ENCODE assay signal across 1 cellular context in genomic region chr22:46027219-46028068, GRCh38.
A peak's percentile ranks its signal among the peaks of the same experiment; 100 is the strongest.
TF ChIP-seq lines count a peak whose summit lies in the region.

No MANE protein-coding gene starts in this region.

TF ChIP-seq in HepG2, 621 proteins besides CTCF, POLR2A, EP300 and RAD21 (continued from another document and continues in another):
- TF ChIP-seq HNF4A (CRISPR knock-in tag; IDR thresholded peaks at IDR 0.05) (peak; percentile 74), BORCS8-MEF2B (CRISPR knock-in tag; IDR thresholded peaks at IDR 0.05) (0 out of 2 replicates have a peak, but pooled peaks have one; percentile 16), ZIK1 (CRISPR knock-in tag; IDR thresholded peaks at IDR 0.05; ENCODE audit: borderline replicate concordance, low read depth) (no peak), ZNF383 (CRISPR knock-in tag; IDR thresholded peaks at IDR 0.05; ENCODE audit: borderline replicate concordance) (no peak), ZNF777 (CRISPR knock-in tag; IDR thresholded peaks at IDR 0.05) (peak; percentile 76), SYNCRIP (IDR thresholded peaks at IDR 0.05; ENCODE audit: insufficient read depth, low read depth, low read length) (no peak), ETV6 (CRISPR knock-in tag; conservative IDR thresholded peaks at IDR 0.05) (no peak), BCL6 (CRISPR knock-in tag; IDR thresholded peaks at IDR 0.05) (peak; percentile 91), KLF12 (CRISPR knock-in tag; IDR thresholded peaks at IDR 0.05; ENCODE audit: borderline replicate concordance) (peak; percentile 84; the same call in 1 of the 2 replicates), HNRNPK (IDR thresholded peaks at IDR 0.05; ENCODE audit: low read depth, low read length, poor library complexity, severe bottlenecking) (peak; percentile 41), HNRNPUL1 (IDR thresholded peaks at IDR 0.05; ENCODE audit: low read depth, low read length) (no peak), CBX5 (CRISPR knock-in tag; IDR thresholded peaks at IDR 0.05; ENCODE audit: borderline replicate concordance) (no peak), ZNF577 (CRISPR knock-in tag; IDR thresholded peaks at IDR 0.05; ENCODE audit: borderline replicate concordance, low read depth) (no peak), ZSCAN31 (CRISPR knock-in tag; IDR thresholded peaks at IDR 0.05; ENCODE audit: low read depth) (no peak), ZNF746 (CRISPR knock-in tag; IDR thresholded peaks at IDR 0.05) (no peak), GPN1 (CRISPR knock-in tag; IDR thresholded peaks at IDR 0.05; ENCODE audit: borderline replicate concordance) (no peak), ERF (CRISPR knock-in tag; IDR thresholded peaks at IDR 0.05) (peak; percentile 55; the same call in 1 of the 2 replicates), ZNF335 (CRISPR knock-in tag; IDR thresholded peaks at IDR 0.05) (no peak), ZNF282 (IDR thresholded peaks at IDR 0.05; ENCODE audit: partially characterized antibody) (no peak), ZNF775 (CRISPR knock-in tag; IDR thresholded peaks at IDR 0.05; ENCODE audit: borderline replicate concordance) (no peak), CBX2 (IDR thresholded peaks at IDR 0.05; ENCODE audit: low read depth, low read length) (no peak), CBX2 (CRISPR knock-in tag; IDR thresholded peaks at IDR 0.05; ENCODE audit: low read depth) (no peak), HNRNPL (IDR thresholded peaks at IDR 0.05; ENCODE audit: low read depth, low read length) (no peak), ZNF138 (CRISPR knock-in tag; IDR thresholded peaks at IDR 0.05; ENCODE audit: low read depth) (no peak), KLF15 (CRISPR knock-in tag; IDR thresholded peaks at IDR 0.05; ENCODE audit: borderline replicate concordance) (no peak), HOXA9 (CRISPR knock-in tag; IDR thresholded peaks at IDR 0.05; ENCODE audit: borderline replicate concordance) (no peak), STAT5B (CRISPR knock-in tag; IDR thresholded peaks at IDR 0.05) (no peak), MIER3 (CRISPR knock-in tag; IDR thresholded peaks at IDR 0.05; ENCODE audit: borderline replicate concordance) (no peak), ZNF432 (CRISPR knock-in tag; IDR thresholded peaks at IDR 0.05; ENCODE audit: borderline replicate concordance) (no peak), ZNF570 (CRISPR knock-in tag; IDR thresholded peaks at IDR 0.05; ENCODE audit: borderline replicate concordance) (no peak), TAF15 (IDR thresholded peaks at IDR 0.05; ENCODE audit: low read depth, low read length, poor library complexity, severe bottlenecking) (no peak), ZNF768 (CRISPR knock-in tag; IDR thresholded peaks at IDR 0.05) (0 out of 2 replicates have a peak, but pooled peaks have one; percentile 14), ZFY (CRISPR knock-in tag; IDR thresholded peaks at IDR 0.05) (peak; percentile 36; the same call in 1 of the 2 replicates), ARNT2 (CRISPR knock-in tag; IDR thresholded peaks at IDR 0.05; ENCODE audit: low read depth) (no peak), MTF1 (CRISPR knock-in tag; IDR thresholded peaks at IDR 0.05) (no peak), ZNF256 (CRISPR knock-in tag; conservative IDR thresholded peaks at IDR 0.05) (no peak), RORA (CRISPR knock-in tag; IDR thresholded peaks at IDR 0.05) (no peak), HOXD1 (CRISPR knock-in tag; IDR thresholded peaks at IDR 0.05) (no peak), SIN3A (IDR thresholded peaks at IDR 0.05; ENCODE audit: borderline replicate concordance, low read depth, low read length) (no peak), ZNF33B (CRISPR knock-in tag; IDR thresholded peaks at IDR 0.05) (no peak), SRSF1 (optimal IDR thresholded peaks at IDR 0.05; ENCODE audit: low read depth, low read length) (no peak), NBN (conservative IDR thresholded peaks at IDR 0.05) (no peak), ESRRA (CRISPR knock-in tag; IDR thresholded peaks at IDR 0.05; ENCODE audit: low read depth) (peak; percentile 59; the same call in 1 of the 2 replicates), DMAP1 (CRISPR knock-in tag; IDR thresholded peaks at IDR 0.05) (no peak), ZNF430 (CRISPR knock-in tag; IDR thresholded peaks at IDR 0.05) (no peak)
- TF ChIP-seq, protein P1, sequence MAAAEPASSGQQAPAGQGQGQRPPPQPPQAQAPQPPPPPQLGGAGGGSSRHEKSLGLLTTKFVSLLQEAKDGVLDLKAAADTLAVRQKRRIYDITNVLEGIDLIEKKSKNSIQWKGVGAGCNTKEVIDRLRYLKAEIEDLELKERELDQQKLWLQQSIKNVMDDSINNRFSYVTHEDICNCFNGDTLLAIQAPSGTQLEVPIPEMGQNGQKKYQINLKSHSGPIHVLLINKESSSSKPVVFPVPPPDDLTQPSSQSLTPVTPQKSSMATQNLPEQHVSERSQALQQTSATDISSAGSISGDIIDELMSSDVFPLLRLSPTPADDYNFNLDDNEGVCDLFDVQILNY (CRISPR knock-in tag; conservative IDR thresholded peaks at IDR 0.05) = peak; percentile 57; the same call in 1 of the 2 replicates
- TF ChIP-seq, protein P2, sequence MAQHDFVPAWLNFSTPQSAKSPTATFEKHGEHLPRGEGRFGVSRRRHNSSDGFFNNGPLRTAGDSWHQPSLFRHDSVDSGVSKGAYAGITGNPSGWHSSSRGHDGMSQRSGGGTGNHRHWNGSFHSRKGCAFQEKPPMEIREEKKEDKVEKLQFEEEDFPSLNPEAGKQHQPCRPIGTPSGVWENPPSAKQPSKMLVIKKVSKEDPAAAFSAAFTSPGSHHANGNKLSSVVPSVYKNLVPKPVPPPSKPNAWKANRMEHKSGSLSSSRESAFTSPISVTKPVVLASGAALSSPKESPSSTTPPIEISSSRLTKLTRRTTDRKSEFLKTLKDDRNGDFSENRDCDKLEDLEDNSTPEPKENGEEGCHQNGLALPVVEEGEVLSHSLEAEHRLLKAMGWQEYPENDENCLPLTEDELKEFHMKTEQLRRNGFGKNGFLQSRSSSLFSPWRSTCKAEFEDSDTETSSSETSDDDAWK (CRISPR knock-in tag; IDR thresholded peaks at IDR 0.05) = no peak
- TF ChIP-seq, protein P3, sequence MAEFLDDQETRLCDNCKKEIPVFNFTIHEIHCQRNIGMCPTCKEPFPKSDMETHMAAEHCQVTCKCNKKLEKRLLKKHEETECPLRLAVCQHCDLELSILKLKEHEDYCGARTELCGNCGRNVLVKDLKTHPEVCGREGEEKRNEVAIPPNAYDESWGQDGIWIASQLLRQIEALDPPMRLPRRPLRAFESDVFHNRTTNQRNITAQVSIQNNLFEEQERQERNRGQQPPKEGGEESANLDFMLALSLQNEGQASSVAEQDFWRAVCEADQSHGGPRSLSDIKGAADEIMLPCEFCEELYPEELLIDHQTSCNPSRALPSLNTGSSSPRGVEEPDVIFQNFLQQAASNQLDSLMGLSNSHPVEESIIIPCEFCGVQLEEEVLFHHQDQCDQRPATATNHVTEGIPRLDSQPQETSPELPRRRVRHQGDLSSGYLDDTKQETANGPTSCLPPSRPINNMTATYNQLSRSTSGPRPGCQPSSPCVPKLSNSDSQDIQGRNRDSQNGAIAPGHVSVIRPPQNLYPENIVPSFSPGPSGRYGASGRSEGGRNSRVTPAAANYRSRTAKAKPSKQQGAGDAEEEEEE (CRISPR knock-in tag; IDR thresholded peaks at IDR 0.05; ENCODE audit: borderline replicate concordance) = no peak
- TF ChIP-seq, protein P4, sequence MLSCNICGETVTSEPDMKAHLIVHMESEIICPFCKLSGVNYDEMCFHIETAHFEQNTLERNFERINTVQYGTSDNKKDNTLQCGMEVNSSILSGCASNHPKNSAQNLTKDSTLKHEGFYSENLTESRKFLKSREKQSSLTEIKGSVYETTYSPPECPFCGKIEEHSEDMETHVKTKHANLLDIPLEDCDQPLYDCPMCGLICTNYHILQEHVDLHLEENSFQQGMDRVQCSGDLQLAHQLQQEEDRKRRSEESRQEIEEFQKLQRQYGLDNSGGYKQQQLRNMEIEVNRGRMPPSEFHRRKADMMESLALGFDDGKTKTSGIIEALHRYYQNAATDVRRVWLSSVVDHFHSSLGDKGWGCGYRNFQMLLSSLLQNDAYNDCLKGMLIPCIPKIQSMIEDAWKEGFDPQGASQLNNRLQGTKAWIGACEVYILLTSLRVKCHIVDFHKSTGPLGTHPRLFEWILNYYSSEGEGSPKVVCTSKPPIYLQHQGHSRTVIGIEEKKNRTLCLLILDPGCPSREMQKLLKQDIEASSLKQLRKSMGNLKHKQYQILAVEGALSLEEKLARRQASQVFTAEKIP (CRISPR knock-in tag; IDR thresholded peaks at IDR 0.05; ENCODE audit: borderline replicate concordance) = no peak
- TF ChIP-seq, protein P5, sequence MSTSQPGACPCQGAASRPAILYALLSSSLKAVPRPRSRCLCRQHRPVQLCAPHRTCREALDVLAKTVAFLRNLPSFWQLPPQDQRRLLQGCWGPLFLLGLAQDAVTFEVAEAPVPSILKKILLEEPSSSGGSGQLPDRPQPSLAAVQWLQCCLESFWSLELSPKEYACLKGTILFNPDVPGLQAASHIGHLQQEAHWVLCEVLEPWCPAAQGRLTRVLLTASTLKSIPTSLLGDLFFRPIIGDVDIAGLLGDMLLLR (CRISPR knock-in tag; IDR thresholded peaks at IDR 0.05) = 0 out of 2 replicates have a peak, but pooled peaks have one; percentile 25
- TF ChIP-seq, protein P6, sequence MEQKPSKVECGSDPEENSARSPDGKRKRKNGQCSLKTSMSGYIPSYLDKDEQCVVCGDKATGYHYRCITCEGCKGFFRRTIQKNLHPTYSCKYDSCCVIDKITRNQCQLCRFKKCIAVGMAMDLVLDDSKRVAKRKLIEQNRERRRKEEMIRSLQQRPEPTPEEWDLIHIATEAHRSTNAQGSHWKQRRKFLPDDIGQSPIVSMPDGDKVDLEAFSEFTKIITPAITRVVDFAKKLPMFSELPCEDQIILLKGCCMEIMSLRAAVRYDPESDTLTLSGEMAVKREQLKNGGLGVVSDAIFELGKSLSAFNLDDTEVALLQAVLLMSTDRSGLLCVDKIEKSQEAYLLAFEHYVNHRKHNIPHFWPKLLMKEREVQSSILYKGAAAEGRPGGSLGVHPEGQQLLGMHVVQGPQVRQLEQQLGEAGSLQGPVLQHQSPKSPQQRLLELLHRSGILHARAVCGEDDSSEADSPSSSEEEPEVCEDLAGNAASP (CRISPR knock-in tag; IDR thresholded peaks at IDR 0.05; ENCODE audit: borderline replicate concordance) = 0 out of 2 replicates have a peak, but pooled peaks have one; percentile 24
- TF ChIP-seq, protein P7, sequence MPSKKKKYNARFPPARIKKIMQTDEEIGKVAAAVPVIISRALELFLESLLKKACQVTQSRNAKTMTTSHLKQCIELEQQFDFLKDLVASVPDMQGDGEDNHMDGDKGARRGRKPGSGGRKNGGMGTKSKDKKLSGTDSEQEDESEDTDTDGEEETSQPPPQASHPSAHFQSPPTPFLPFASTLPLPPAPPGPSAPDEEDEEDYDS (CRISPR knock-in tag; IDR thresholded peaks at IDR 0.05) = no peak
- TF ChIP-seq, protein P8, sequence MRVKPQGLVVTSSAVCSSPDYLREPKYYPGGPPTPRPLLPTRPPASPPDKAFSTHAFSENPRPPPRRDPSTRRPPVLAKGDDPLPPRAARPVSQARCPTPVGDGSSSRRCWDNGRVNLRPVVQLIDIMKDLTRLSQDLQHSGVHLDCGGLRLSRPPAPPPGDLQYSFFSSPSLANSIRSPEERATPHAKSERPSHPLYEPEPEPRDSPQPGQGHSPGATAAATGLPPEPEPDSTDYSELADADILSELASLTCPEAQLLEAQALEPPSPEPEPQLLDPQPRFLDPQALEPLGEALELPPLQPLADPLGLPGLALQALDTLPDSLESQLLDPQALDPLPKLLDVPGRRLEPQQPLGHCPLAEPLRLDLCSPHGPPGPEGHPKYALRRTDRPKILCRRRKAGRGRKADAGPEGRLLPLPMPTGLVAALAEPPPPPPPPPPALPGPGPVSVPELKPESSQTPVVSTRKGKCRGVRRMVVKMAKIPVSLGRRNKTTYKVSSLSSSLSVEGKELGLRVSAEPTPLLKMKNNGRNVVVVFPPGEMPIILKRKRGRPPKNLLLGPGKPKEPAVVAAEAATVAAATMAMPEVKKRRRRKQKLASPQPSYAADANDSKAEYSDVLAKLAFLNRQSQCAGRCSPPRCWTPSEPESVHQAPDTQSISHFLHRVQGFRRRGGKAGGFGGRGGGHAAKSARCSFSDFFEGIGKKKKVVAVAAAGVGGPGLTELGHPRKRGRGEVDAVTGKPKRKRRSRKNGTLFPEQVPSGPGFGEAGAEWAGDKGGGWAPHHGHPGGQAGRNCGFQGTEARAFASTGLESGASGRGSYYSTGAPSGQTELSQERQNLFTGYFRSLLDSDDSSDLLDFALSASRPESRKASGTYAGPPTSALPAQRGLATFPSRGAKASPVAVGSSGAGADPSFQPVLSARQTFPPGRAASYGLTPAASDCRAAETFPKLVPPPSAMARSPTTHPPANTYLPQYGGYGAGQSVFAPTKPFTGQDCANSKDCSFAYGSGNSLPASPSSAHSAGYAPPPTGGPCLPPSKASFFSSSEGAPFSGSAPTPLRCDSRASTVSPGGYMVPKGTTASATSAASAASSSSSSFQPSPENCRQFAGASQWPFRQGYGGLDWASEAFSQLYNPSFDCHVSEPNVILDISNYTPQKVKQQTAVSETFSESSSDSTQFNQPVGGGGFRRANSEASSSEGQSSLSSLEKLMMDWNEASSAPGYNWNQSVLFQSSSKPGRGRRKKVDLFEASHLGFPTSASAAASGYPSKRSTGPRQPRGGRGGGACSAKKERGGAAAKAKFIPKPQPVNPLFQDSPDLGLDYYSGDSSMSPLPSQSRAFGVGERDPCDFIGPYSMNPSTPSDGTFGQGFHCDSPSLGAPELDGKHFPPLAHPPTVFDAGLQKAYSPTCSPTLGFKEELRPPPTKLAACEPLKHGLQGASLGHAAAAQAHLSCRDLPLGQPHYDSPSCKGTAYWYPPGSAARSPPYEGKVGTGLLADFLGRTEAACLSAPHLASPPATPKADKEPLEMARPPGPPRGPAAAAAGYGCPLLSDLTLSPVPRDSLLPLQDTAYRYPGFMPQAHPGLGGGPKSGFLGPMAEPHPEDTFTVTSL (CRISPR knock-in tag; IDR thresholded peaks at IDR 0.05; ENCODE audit: borderline replicate concordance) = 0 out of 2 replicates have a peak, but pooled peaks have one; percentile 38
- TF ChIP-seq, protein P9, sequence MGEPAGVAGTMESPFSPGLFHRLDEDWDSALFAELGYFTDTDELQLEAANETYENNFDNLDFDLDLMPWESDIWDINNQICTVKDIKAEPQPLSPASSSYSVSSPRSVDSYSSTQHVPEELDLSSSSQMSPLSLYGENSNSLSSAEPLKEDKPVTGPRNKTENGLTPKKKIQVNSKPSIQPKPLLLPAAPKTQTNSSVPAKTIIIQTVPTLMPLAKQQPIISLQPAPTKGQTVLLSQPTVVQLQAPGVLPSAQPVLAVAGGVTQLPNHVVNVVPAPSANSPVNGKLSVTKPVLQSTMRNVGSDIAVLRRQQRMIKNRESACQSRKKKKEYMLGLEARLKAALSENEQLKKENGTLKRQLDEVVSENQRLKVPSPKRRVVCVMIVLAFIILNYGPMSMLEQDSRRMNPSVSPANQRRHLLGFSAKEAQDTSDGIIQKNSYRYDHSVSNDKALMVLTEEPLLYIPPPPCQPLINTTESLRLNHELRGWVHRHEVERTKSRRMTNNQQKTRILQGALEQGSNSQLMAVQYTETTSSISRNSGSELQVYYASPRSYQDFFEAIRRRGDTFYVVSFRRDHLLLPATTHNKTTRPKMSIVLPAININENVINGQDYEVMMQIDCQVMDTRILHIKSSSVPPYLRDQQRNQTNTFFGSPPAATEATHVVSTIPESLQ (CRISPR knock-in tag; conservative IDR thresholded peaks at IDR 0.05) = no peak
- TF ChIP-seq, protein P10, sequence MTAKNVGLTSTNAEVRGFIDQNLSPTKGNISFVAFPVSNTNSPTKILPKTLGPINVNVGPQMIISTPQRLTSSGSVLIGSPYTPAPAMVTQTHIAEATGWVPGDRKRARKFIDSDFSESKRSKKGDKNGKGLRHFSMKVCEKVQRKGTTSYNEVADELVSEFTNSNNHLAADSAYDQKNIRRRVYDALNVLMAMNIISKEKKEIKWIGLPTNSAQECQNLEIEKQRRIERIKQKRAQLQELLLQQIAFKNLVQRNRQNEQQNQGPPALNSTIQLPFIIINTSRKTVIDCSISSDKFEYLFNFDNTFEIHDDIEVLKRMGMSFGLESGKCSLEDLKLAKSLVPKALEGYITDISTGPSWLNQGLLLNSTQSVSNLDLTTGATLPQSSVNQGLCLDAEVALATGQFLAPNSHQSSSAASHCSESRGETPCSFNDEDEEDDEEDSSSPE (CRISPR knock-in tag; IDR thresholded peaks at IDR 0.05) = peak; percentile 90
